ENCODE assay signal across 1 cellular context in the genomic region with DNA sequence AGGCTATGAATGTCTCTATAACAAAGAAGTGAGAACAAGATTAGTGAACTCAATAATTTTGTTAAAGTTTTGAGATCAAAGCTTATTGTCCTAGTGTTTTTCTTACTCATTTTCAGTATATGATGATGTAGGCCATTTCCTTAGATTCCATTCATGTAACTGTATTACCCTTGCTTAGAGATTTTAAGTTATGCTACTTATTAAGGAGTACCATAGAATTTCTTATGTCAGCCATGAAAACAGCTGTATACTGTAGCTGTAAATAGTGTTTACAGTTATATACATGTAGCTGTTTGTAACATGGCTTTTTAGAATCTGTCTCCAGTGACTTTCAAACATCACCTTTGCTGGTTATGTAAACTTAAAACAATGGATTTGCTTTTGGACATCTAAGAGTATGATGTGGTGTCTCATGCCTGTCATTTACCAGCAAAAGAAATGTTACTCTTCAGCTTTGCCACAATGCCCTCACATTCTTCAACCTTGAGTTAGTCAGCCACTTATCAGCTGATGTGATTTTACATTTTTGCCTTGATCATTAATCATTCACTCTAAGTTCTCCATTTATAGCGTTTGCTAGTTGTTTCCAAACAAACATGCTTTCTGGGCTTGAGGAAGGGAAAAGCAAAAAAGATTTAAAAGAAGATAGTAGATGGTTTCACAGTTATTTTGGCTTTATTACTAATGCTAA.
TF ChIP-seq lines count a peak whose summit lies in the region.

No MANE protein-coding gene starts in this region.

TF ChIP-seq in SK-N-SH, 30 proteins besides CTCF, POLR2A, EP300 and RAD21 (continued from another document):
- TF ChIP-seq, protein P1, sequence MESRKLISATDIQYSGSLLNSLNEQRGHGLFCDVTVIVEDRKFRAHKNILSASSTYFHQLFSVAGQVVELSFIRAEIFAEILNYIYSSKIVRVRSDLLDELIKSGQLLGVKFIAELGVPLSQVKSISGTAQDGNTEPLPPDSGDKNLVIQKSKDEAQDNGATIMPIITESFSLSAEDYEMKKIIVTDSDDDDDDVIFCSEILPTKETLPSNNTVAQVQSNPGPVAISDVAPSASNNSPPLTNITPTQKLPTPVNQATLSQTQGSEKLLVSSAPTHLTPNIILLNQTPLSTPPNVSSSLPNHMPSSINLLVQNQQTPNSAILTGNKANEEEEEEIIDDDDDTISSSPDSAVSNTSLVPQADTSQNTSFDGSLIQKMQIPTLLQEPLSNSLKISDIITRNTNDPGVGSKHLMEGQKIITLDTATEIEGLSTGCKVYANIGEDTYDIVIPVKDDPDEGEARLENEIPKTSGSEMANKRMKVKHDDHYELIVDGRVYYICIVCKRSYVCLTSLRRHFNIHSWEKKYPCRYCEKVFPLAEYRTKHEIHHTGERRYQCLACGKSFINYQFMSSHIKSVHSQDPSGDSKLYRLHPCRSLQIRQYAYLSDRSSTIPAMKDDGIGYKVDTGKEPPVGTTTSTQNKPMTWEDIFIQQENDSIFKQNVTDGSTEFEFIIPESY (IDR thresholded peaks at IDR 0.05; ENCODE audit: borderline replicate concordance, low read depth) = no peak
- no peak for TF ChIP-seq TAF1 (IDR thresholded peaks at IDR 0.05; ENCODE audit: borderline replicate concordance, low read depth, low read length)
- TF ChIP-seq GABPA (IDR thresholded peaks at IDR 0.05; ENCODE audit: low read depth) = no peak
- no peak for TF ChIP-seq SMC3 (IDR thresholded peaks at IDR 0.05; ENCODE audit: low read depth, low read length)
- TF ChIP-seq RXRA (IDR thresholded peaks at IDR 0.05; ENCODE audit: borderline replicate concordance, low read depth) = no peak
- TF ChIP-seq NRF1 (IDR thresholded peaks at IDR 0.05; ENCODE audit: low read depth, low read length) = no peak
- no peak for TF ChIP-seq ELF1 (IDR thresholded peaks at IDR 0.05)
